ENCODE assay signal across 12 cellular contexts in genomic region chr14:91311284-91311662, GRCh38.
A peak's percentile ranks its signal among the peaks of the same experiment; 100 is the strongest.
DNase-seq lines count a peak whose midpoint lies in the region; ATAC-seq and TF ChIP-seq lines count a peak whose summit lies in the region.
"Had no signal": no experiment of that assay in that cellular context is flagged by ENCODE, and none has a peak within 500 bp of the region (broad histone marks: within the 10 kb centered on the region; RNA-seq: fewer than 3 reads in every experiment).

No MANE protein-coding gene starts in this region.

- no peak overlapping the region for H3K4me3 Mint-ChIP-seq in HFFc6

- H3K27ac Mint-ChIP-seq in HFFc6, result no peak overlapping the region

- H3K36me3 Mint-ChIP-seq in HFFc6 (ENCODE audit: low read depth), result no peaks in the 10 kb centered on the region

- peak; percentile 67 for ATAC-seq in esophagus mucosa
- ATAC-seq: K562, right cardiac atrium had no signal

- no peak for TF ChIP-seq CTCF in HFFc6 (IDR thresholded peaks at IDR 0.05)

- DNase-seq in CD1c-positive myeloid dendritic cell (ENCODE audit: extremely low spot score), result peak; percentile 46
- peak; percentile 41 for DNase-seq in NAMALWA (ENCODE audit: low spot score)
- DNase-seq in activated CD4-positive, alpha-beta T cell treated with anti-CD3 and anti-CD28 coated beads, Interleukin-2, amount 50 U/mL, for 48 hours, result peak; percentile 49 to 59
- DNase-seq in HFFc6, result no peak
- no peak for DNase-seq in NK-92 treated with Interleukin-12 subunit alpha and Interleukin-12 subunit beta, amount 100 ng/mL, for 24 hours (lab: John Stamatoyannopoulos, UW)
- no peak for DNase-seq in T1000 (lab: John Stamatoyannopoulos, UW)
- no peak for DNase-seq in GM19238 (ENCODE audit: insufficient read length, low spot score)
- DNase-seq: islet precursor cell, PC-9 had no signal

- H3K4me1 Mint-ChIP-seq in HFFc6 (ENCODE audit: low read depth), result no peaks in the 10 kb centered on the region

- H3K27me3 Mint-ChIP-seq in HFFc6 (ENCODE audit: insufficient read depth), result peaks cover 38% of the 10 kb centered on the region

- no peaks in the 10 kb centered on the region for H3K9me3 Mint-ChIP-seq in HFFc6

Comparison
In these comparisons a context has a peak if more than half of its experiments do, and no peak if none do; other contexts are left out.
1. DNase-seq: peak in CD1c-positive myeloid dendritic cell (single experiment), NAMALWA (single experiment) and activated CD4-positive, alpha-beta T cell treated with anti-CD3 and anti-CD28 coated beads, Interleukin-2, amount 50 U/mL, for 48 hours (2 of 2); none in HFFc6 (single experiment), NK-92 treated with Interleukin-12 subunit alpha and Interleukin-12 subunit beta, amount 100 ng/mL, for 24 hours (single experiment), T1000 (single experiment) and GM19238 (single experiment).